Comparison of ENCODE assay signal across 24 cellular contexts in genomic region chr18:67241292-67241691, GRCh38.
"Had no signal": no experiment of that assay in that cellular context is flagged by ENCODE, and none has a peak within 500 bp of the region (broad histone marks: within the 10 kb centered on the region; RNA-seq: fewer than 3 reads in every experiment).

No MANE protein-coding gene starts in this region.

- H3K4me2 ChIP-seq: hepatocyte had no signal

- H3K27ac Mint-ChIP-seq: activated T-helper 17 cell treated with anti-CD3 and anti-CD28 coated beads, Interleukin-2, amount 50 U/mL, for 72 hours; immature natural killer cell; naive B cell; stimulated activated naive B cell treated with anti-CD40 and anti-IgM and Interleukin-4, amounts not matched to agents 10 μg/mL and 1 μg/mL and 100 μg/mL, for 72 hours; type B pancreatic cell; WTC11 had no signal

- H3K36me3 Mint-ChIP-seq: immature natural killer cell; naive B cell; stimulated activated naive B cell treated with anti-CD40 and anti-IgM and Interleukin-4, amounts not matched to agents 10 μg/mL and 1 μg/mL and 100 μg/mL, for 72 hours; type B pancreatic cell; WTC11 had no signal

- H3K9me3 Mint-ChIP-seq: activated T-helper 17 cell treated with anti-CD3 and anti-CD28 coated beads, Interleukin-2, amount 50 U/mL, for 72 hours; stimulated activated naive B cell treated with anti-CD40 and anti-IgM and Interleukin-4, amounts not matched to agents 10 μg/mL and 1 μg/mL and 100 μg/mL, for 72 hours; type B pancreatic cell had no signal

- DNase-seq: activated CD4-positive, alpha-beta T cell treated with anti-CD3 and anti-CD28 coated beads, Interleukin-2, amount 50 U/mL, for 48 hours; anterior cingulate cortex; body of pancreas; caudate nucleus; effector memory CD4-positive, alpha-beta T cell; foreskin melanocyte; glutamatergic neuron; immature natural killer cell; lower lobe of right lung; naive B cell; small intestine; stimulated activated CD4-positive, alpha-beta T cell treated with anti-CD3 and anti-CD28 coated beads, Interleukin-2, amount 100 ng/mL, for 24 hours; stimulated activated naive B cell treated with anti-CD40 and anti-IgM and Interleukin-4, amounts not matched to agents 10 μg/mL and 1 μg/mL and 100 μg/mL, for 72 hours; T-helper 1 cell; T-helper 9 cell had no signal

- H3K36me3 ChIP-seq: lower lobe of right lung, thoracic aorta, vagina had no signal

- H3K27me3 Mint-ChIP-seq: activated T-helper 17 cell treated with anti-CD3 and anti-CD28 coated beads, Interleukin-2, amount 50 U/mL, for 72 hours; stimulated activated naive B cell treated with anti-CD40 and anti-IgM and Interleukin-4, amounts not matched to agents 10 μg/mL and 1 μg/mL and 100 μg/mL, for 72 hours; type B pancreatic cell had no signal

- H3K4me3 ChIP-seq: body of pancreas, hepatocyte, lower lobe of right lung, thoracic aorta, vagina had no signal

- H3K27me3 ChIP-seq: body of pancreas, hepatocyte, vagina had no signal

- ATAC-seq: body of pancreas; esophagus mucosa; left lobe of liver; lower lobe of right lung; sciatic nerve; stimulated activated naive B cell treated with anti-CD40 and anti-IgM and Interleukin-4, amounts not matched to agents 10 μg/mL and 1 μg/mL and 100 μg/mL, for 72 hours; WTC11 had no signal

- H2AFZ ChIP-seq: hepatocyte had no signal

- H3K9me3 ChIP-seq: body of pancreas, lower lobe of right lung, thoracic aorta, vagina had no signal

- H3K4me1 ChIP-seq: body of pancreas, lower lobe of right lung, vagina had no signal

- H3K79me2 ChIP-seq: hepatocyte had no signal

- H3K4me3 Mint-ChIP-seq: activated T-helper 17 cell treated with anti-CD3 and anti-CD28 coated beads, Interleukin-2, amount 50 U/mL, for 72 hours; immature natural killer cell; naive B cell; stimulated activated naive B cell treated with anti-CD40 and anti-IgM and Interleukin-4, amounts not matched to agents 10 μg/mL and 1 μg/mL and 100 μg/mL, for 72 hours; type B pancreatic cell; WTC11 had no signal

- H3K27ac ChIP-seq: body of pancreas, hepatocyte, lower lobe of right lung, thoracic aorta, vagina had no signal
